ENCODE assay signal across 8 cellular contexts in the genomic region with DNA sequence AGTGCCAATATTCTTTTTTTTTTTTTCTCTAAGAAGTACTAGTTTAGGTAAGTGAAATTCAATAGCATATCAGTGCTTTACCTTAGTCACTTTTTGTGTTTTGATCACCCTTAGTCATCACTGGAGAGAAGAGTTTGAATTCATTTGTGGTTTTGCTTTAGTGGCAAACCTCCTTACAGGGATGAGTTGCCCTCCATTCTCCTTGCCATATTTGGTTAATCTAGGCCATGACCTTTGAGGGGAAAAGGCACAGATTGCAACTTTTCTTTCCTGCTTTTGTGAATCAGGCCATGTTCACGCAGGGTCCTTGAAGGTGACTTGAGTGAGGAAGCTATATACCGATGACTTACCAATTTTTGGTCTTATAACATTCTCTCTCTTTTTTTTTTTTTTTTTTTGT. TPM values are rescaled to one million over a fixed set of nuclear protein-coding genes. Genes with fewer than 3 reads are reported as not detected.
DNase-seq lines count a peak whose midpoint lies in the region; ATAC-seq lines count a peak whose summit lies in the region.

No MANE protein-coding gene starts in this region.

- peak; percentile 43 for DNase-seq in activated naive CD4-positive, alpha-beta T cell treated with Interleukin-2 at 50 U/mL for 16 hours
- DNase-seq in activated naive CD4-positive, alpha-beta T cell (lab: John Stamatoyannopoulos, UW) = no peak
- DNase-seq in LHCN-M2 (ENCODE audit: low read depth) (peak; percentile 95), amniotic epithelial cell (ENCODE audit: low read depth) (peak; percentile 70), left lobe of liver (ENCODE audit: low spot score) (no peak), ecto neural progenitor cell (ENCODE audit: low spot score) (no peak), DMS114 treated with DMSO at 0.1 percent for 48 hours (lab: John Stamatoyannopoulos, UW; ENCODE audit: unreplicated experiment) (no peak)
- DNase-seq in stimulated activated naive CD8-positive, alpha-beta T cell treated with anti-CD3 and anti-CD28 coated beads, Interleukin-15, Interleukin-2, amounts not matched to agents 100 U/mL and 50 U/mL, for 24 hours = peak; percentile 23

- ATAC-seq in stimulated activated naive CD8-positive, alpha-beta T cell treated with anti-CD3 and anti-CD28 coated beads, Interleukin-15, Interleukin-2, amounts not matched to agents 100 U/mL and 50 U/mL, for 24 hours = peak; percentile 94
- no peak for ATAC-seq in left lobe of liver

RNA-seq across cellular contexts. Expression of a gene that starts 34.4 kb away (rescaled TPM):
- 14.1 and 14.9 TPM in 2 replicates for total RNA-seq in LHCN-M2 (2014; rRNA removed)
- polyA plus RNA-seq in LHCN-M2 (2012) = 7.0 TPM
- total RNA-seq in left lobe of liver = 13.3 TPM

RNA-seq across cellular contexts. Expression of a gene that starts 36.3 kb away (rescaled TPM):
- total RNA-seq in LHCN-M2 (2014; rRNA removed) (51.2 and 51.6 TPM in 2 replicates), left lobe of liver (3.4 TPM)
- 26.4 TPM for polyA plus RNA-seq in LHCN-M2 (2012)

Comparison
In these comparisons a context has a peak if more than half of its experiments do, and no peak if none do; other contexts are left out.
1. DNase-seq: peak in activated naive CD4-positive, alpha-beta T cell treated with Interleukin-2 at 50 U/mL for 16 hours (single experiment), LHCN-M2 (single experiment), amniotic epithelial cell (single experiment) and stimulated activated naive CD8-positive, alpha-beta T cell treated with anti-CD3 and anti-CD28 coated beads, Interleukin-15, Interleukin-2, amounts not matched to agents 100 U/mL and 50 U/mL, for 24 hours (single experiment); none in activated naive CD4-positive, alpha-beta T cell (0 of 4), left lobe of liver (single experiment), ecto neural progenitor cell (single experiment) and DMS114 treated with DMSO at 0.1 percent for 48 hours (single experiment).
2. RNA of a gene that starts 36.3 kb away (total RNA-seq): 51.2 to 51.6 TPM in LHCN-M2; 3.4 TPM in left lobe of liver (single experiment); every median in the first group is over 10 times any median in the second.